In the genomic region with DNA sequence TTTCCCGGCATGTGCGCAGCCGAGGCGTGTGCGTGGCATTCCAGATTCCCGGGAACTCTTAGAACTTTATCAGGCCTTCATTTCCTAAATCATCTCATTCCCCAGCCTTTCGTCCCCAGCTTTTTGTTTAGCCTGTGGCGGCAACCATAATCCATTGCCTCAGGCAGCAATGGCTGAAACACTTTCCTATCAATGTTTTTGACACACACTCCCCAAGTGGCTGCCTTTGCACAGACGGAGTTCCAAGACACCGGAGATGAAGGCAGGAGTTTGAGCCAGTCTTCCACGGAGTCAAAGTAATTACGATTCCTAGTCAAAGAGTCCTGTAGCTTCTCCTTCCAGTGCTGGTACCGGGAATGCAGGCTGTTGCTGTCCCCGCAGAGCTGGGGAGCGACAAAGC, we compare ENCODE assay signal across 1 cellular context.
TF ChIP-seq lines count a peak whose summit lies in the region.

No MANE protein-coding gene starts in this region.

TF ChIP-seq in GM23338, 12 proteins besides CTCF, POLR2A, EP300 and RAD21 (continued from another document):
- TF ChIP-seq NANOG (IDR thresholded peaks at IDR 0.05; ENCODE audit: borderline replicate concordance) (no peak), ZNF114 (CRISPR knock-in tag; IDR thresholded peaks at IDR 0.05) (no peak), ZNF331 (CRISPR knock-in tag; IDR thresholded peaks at IDR 0.05; ENCODE audit: low read depth) (no peak), REST (IDR thresholded peaks at IDR 0.05; ENCODE audit: unreplicated experiment) (no peak), JUNB (IDR thresholded peaks at IDR 0.05; ENCODE audit: unreplicated experiment) (no peak), STAT1 (IDR thresholded peaks at IDR 0.05; ENCODE audit: unreplicated experiment) (no peak), EZH2phosphoT487 (IDR thresholded peaks at IDR 0.05; ENCODE audit: unreplicated experiment) (no peak), CREB1 (CRISPR knock-in tag; IDR thresholded peaks at IDR 0.05; ENCODE audit: low read depth) (no peak), POLR2AphosphoS5 (IDR thresholded peaks at IDR 0.05; ENCODE audit: low read depth) (no peak), EZH2 (IDR thresholded peaks at IDR 0.05; ENCODE audit: low read depth, unreplicated experiment) (no peak)
